ENCODE assay signal across 8 cellular contexts in genomic region chr14:78947681-78948080, GRCh38.
"Had no signal": no experiment of that assay in that cellular context is flagged by ENCODE, and none has a peak within 500 bp of the region (broad histone marks: within the 10 kb centered on the region; RNA-seq: fewer than 3 reads in every experiment).

No MANE protein-coding gene starts in this region.

- FAIRE-seq: G401.6, GM12878, GM12891, GM12892, GM18507, GM19239 had no signal

- H3K4me3 ChIP-seq: GM12878 had no signal

- DNase-seq: GDM1, GF-D8 had no signal
